In genomic region chr7:150378115-150378852, GRCh38 we compare ENCODE assay signal across 1 cellular context.
TF ChIP-seq lines count a peak whose summit lies in the region.

No MANE protein-coding gene starts in this region.

TF ChIP-seq in HepG2, 621 proteins besides CTCF, POLR2A, EP300 and RAD21 (continued from another document and continues in another):
- TF ChIP-seq GMEB1 (CRISPR knock-in tag; IDR thresholded peaks at IDR 0.05; ENCODE audit: borderline replicate concordance) (0 out of 2 replicates have a peak, but pooled peaks have one; percentile 17), ZNF432 (CRISPR knock-in tag; IDR thresholded peaks at IDR 0.05; ENCODE audit: borderline replicate concordance) (no peak), ZNF607 (CRISPR knock-in tag; IDR thresholded peaks at IDR 0.05; ENCODE audit: borderline replicate concordance) (no peak), ZNF639 (CRISPR knock-in tag; conservative IDR thresholded peaks at IDR 0.05) (no peak), KDM2A (CRISPR knock-in tag; IDR thresholded peaks at IDR 0.05; ENCODE audit: borderline replicate concordance, low read depth) (0 out of 2 replicates have a peak, but pooled peaks have one; percentile 29), SOX6 (IDR thresholded peaks at IDR 0.05) (no peak), SOX6 (CRISPR knock-in tag; IDR thresholded peaks at IDR 0.05) (peak; percentile 61), ZNF431 (CRISPR knock-in tag; IDR thresholded peaks at IDR 0.05; ENCODE audit: borderline replicate concordance, low read depth) (no peak), ZSCAN25 (CRISPR knock-in tag; IDR thresholded peaks at IDR 0.05) (0 out of 2 replicates have a peak, but pooled peaks have one; percentile 33), HNF1B (CRISPR knock-in tag; IDR thresholded peaks at IDR 0.05) (peak; percentile 62; the same call in 1 of the 2 replicates), ARNT (IDR thresholded peaks at IDR 0.05) (no peak), CENPX (CRISPR knock-in tag; IDR thresholded peaks at IDR 0.05) (no peak), ZFP1 (CRISPR knock-in tag; IDR thresholded peaks at IDR 0.05) (no peak), CHCHD3 (CRISPR knock-in tag; IDR thresholded peaks at IDR 0.05) (no peak), KLF6 (CRISPR knock-in tag; IDR thresholded peaks at IDR 0.05) (no peak), ZNF496 (CRISPR knock-in tag; IDR thresholded peaks at IDR 0.05; ENCODE audit: insufficient replicate concordance) (no peak), POLR2AphosphoS5 (IDR thresholded peaks at IDR 0.05; ENCODE audit: low read depth, low read length) (peak; percentile 53; the same call in 1 of the 2 replicates), TEAD3 (CRISPR knock-in tag; optimal IDR thresholded peaks at IDR 0.05; ENCODE audit: borderline replicate concordance) (no peak), ZNF501 (CRISPR knock-in tag; IDR thresholded peaks at IDR 0.05) (peak; percentile 63), TP53 (CRISPR knock-in tag; conservative IDR thresholded peaks at IDR 0.05) (no peak), ZBTB39 (CRISPR knock-in tag; IDR thresholded peaks at IDR 0.05) (no peak), SIX1 (CRISPR knock-in tag; IDR thresholded peaks at IDR 0.05; ENCODE audit: borderline replicate concordance) (no peak), CCDC6 (CRISPR knock-in tag; IDR thresholded peaks at IDR 0.05) (peak; percentile 70; the same call in 1 of the 2 replicates), MAZ (IDR thresholded peaks at IDR 0.05; ENCODE audit: borderline replicate concordance, low read depth, low read length) (0 out of 2 replicates have a peak, but pooled peaks have one; percentile 45), MAZ (CRISPR knock-in tag; IDR thresholded peaks at IDR 0.05; ENCODE audit: low read depth) (no peak), MTA3 (CRISPR knock-in tag; IDR thresholded peaks at IDR 0.05) (no peak), E2F5 (CRISPR knock-in tag; conservative IDR thresholded peaks at IDR 0.05) (no peak), ZSCAN12 (CRISPR knock-in tag; IDR thresholded peaks at IDR 0.05) (no peak), DR1 (CRISPR knock-in tag; IDR thresholded peaks at IDR 0.05) (0 out of 2 replicates have a peak, but pooled peaks have one; percentile 27), RBM22 (optimal IDR thresholded peaks at IDR 0.05; ENCODE audit: low read length) (peak; percentile 67), NCOR1 (IDR thresholded peaks at IDR 0.05; ENCODE audit: borderline replicate concordance, low read length) (no peak), ZMYM2 (CRISPR knock-in tag; IDR thresholded peaks at IDR 0.05) (no peak; the same call in 1 of the 2 replicates), PBX3 (CRISPR knock-in tag; IDR thresholded peaks at IDR 0.05; ENCODE audit: borderline replicate concordance) (no peak), ZNF7 (CRISPR knock-in tag; IDR thresholded peaks at IDR 0.05) (no peak), ZNF687 (CRISPR knock-in tag; IDR thresholded peaks at IDR 0.05) (peak; percentile 31; the same call in 1 of the 2 replicates), CHD2 (IDR thresholded peaks at IDR 0.05; ENCODE audit: low read depth, low read length) (no peak), SKI (IDR thresholded peaks at IDR 0.05; ENCODE audit: partially characterized antibody) (peak; percentile 40), ZNF33A (CRISPR knock-in tag; IDR thresholded peaks at IDR 0.05; ENCODE audit: borderline replicate concordance) (0 out of 2 replicates have a peak, but pooled peaks have one; percentile 50), ZNF354B (CRISPR knock-in tag; IDR thresholded peaks at IDR 0.05) (no peak), RFXANK (CRISPR knock-in tag; IDR thresholded peaks at IDR 0.05) (no peak), DNMT1 (CRISPR knock-in tag; IDR thresholded peaks at IDR 0.05) (no peak), ZBTB46 (CRISPR knock-in tag; IDR thresholded peaks at IDR 0.05; ENCODE audit: borderline replicate concordance) (no peak), HNRNPH1 (optimal IDR thresholded peaks at IDR 0.05; ENCODE audit: low read depth, low read length) (peak; percentile 59), RFX5 (IDR thresholded peaks at IDR 0.05; ENCODE audit: low read depth, low read length) (peak; percentile 71), GATAD2A (CRISPR knock-in tag; IDR thresholded peaks at IDR 0.05) (peak; percentile 75), ZBTB21 (CRISPR knock-in tag; IDR thresholded peaks at IDR 0.05) (no peak), SP4 (CRISPR knock-in tag; IDR thresholded peaks at IDR 0.05) (no peak), ZMYM3 (CRISPR knock-in tag; IDR thresholded peaks at IDR 0.05) (peak; percentile 55), PAXIP1 (CRISPR knock-in tag; conservative IDR thresholded peaks at IDR 0.05) (peak; percentile 73), ZNF44 (CRISPR knock-in tag; IDR thresholded peaks at IDR 0.05) (0 out of 2 replicates have a peak, but pooled peaks have one; percentile 67), SP140L (CRISPR knock-in tag; IDR thresholded peaks at IDR 0.05; ENCODE audit: borderline replicate concordance) (no peak)
